17 cellular contexts compared by ENCODE assay signal in genomic region chr18:79503891-79504475, GRCh38.
DNase-seq lines count a peak whose midpoint lies in the region; ATAC-seq and TF ChIP-seq lines count a peak whose summit lies in the region.
"Had no signal": no experiment of that assay in that cellular context is flagged by ENCODE, and none has a peak within 500 bp of the region (broad histone marks: within the 10 kb centered on the region; RNA-seq: fewer than 3 reads in every experiment).

No MANE protein-coding gene starts in this region.

- peak; percentile 29 for DNase-seq in activated CD4-positive, alpha-beta memory T cell treated with anti-CD3 and anti-CD28 coated beads for 36 hours
- no peak for DNase-seq in activated CD4-positive, alpha-beta memory T cell treated with anti-CD3 and anti-CD28 coated beads, Interleukin-2, amount 10 ng/mL, durations not matched to agents 7 days and 5 days
- DNase-seq in RWPE2 (ENCODE audit: low spot score) (peak; percentile 21), smooth muscle cell (lab: John Stamatoyannopoulos, UW; ENCODE audit: unreplicated experiment) (no peak), NCI-H2029 treated with DMSO at 0.1 percent for 48 hours (lab: John Stamatoyannopoulos, UW) (no peak), vagina (ENCODE audit: extremely low spot score in 2 of 2) (no peak)
- DNase-seq in NK-92 treated with Interleukin-12 subunit alpha and Interleukin-12 subunit beta, amount 100 ng/mL, for 24 hours (lab: John Stamatoyannopoulos, UW), result no peak
- DNase-seq: central memory CD4-positive, alpha-beta T cell; DMS153; hippocampal formation; NCI-H187; NCI-H774; SIG-M5 had no signal

- H3K4me1 Mint-ChIP-seq in activated CD4-positive, alpha-beta memory T cell treated with anti-CD3 and anti-CD28 coated beads for 36 hours (ENCODE audit: low read depth), result peaks cover 62% of the 10 kb centered on the region
- H3K4me1 Mint-ChIP-seq in activated CD4-positive, alpha-beta memory T cell treated with anti-CD3 and anti-CD28 coated beads, Interleukin-2, amount 10 ng/mL, durations not matched to agents 7 days and 5 days, result peaks cover 46% of the 10 kb centered on the region
- peaks cover 49% of the 10 kb centered on the region for H3K4me1 Mint-ChIP-seq in dendritic cell treated with granulocyte-macrophage colony-stimulating factor and Interleukin-4, amounts not matched to agents 40 ng/mL and 50 ng/mL, for 4 days (ENCODE audit: low read depth)

- peaks cover 29% of the 10 kb centered on the region for H3K36me3 Mint-ChIP-seq in activated CD4-positive, alpha-beta memory T cell treated with anti-CD3 and anti-CD28 coated beads for 36 hours
- H3K36me3 Mint-ChIP-seq in activated CD4-positive, alpha-beta memory T cell treated with anti-CD3 and anti-CD28 coated beads, Interleukin-2, amount 10 ng/mL, durations not matched to agents 7 days and 5 days (ENCODE audit: low read depth), result peaks cover 18% of the 10 kb centered on the region
- H3K36me3 Mint-ChIP-seq in dendritic cell treated with granulocyte-macrophage colony-stimulating factor and Interleukin-4, amounts not matched to agents 40 ng/mL and 50 ng/mL, for 4 days (ENCODE audit: low read depth), result peaks cover 3% of the 10 kb centered on the region

- H3K27ac ChIP-seq in RWPE2 (ENCODE audit: poor library complexity, severe bottlenecking), result no peak overlapping the region
- H3K27ac ChIP-seq in smooth muscle cell (ENCODE audit: low read depth), result peak overlapping the region; percentile 36
- H3K27ac ChIP-seq in vagina, result no peak overlapping the region
- H3K27ac ChIP-seq: epithelial cell of prostate, left lung had no signal

- H3K27me3 ChIP-seq in RWPE2 (ENCODE audit: insufficient read depth, poor library complexity, severe bottlenecking), result no peaks in the 10 kb centered on the region
- no peaks in the 10 kb centered on the region for H3K27me3 ChIP-seq in smooth muscle cell (ENCODE audit: low read depth)
- H3K27me3 ChIP-seq in vagina, result no peaks in the 10 kb centered on the region
- H3K27me3 ChIP-seq: left lung had no signal

- no peaks in the 10 kb centered on the region for H4K20me1 ChIP-seq in smooth muscle cell (ENCODE audit: low read depth)

- H3K79me2 ChIP-seq in smooth muscle cell (ENCODE audit: low read depth), result no peaks in the 10 kb centered on the region

- no peak overlapping the region for H3K4me3 ChIP-seq in RWPE2 (ENCODE audit: severe bottlenecking)
- H3K4me3 ChIP-seq in smooth muscle cell, result no peak overlapping the region
- H3K4me3 ChIP-seq in vagina, result no peak overlapping the region
- H3K4me3 ChIP-seq: left lung had no signal

- H3K4me1 ChIP-seq in RWPE2 (ENCODE audit: insufficient read depth, poor library complexity, severe bottlenecking), result no peaks in the 10 kb centered on the region
- peaks cover 13% of the 10 kb centered on the region for H3K4me1 ChIP-seq in smooth muscle cell (ENCODE audit: low read depth)
- H3K4me1 ChIP-seq in vagina, result peaks cover 21% of the 10 kb centered on the region

- POLR2A ChIA-PET in activated CD4-positive, alpha-beta memory T cell treated with anti-CD3 and anti-CD28 coated beads for 36 hours (lab: Charles Lee), result interaction anchor here (1.3 to 1.9 kb wide), 3 partner anchors 13 to 109 kb away, joined by 4 to 15 read pairs (median 6); no protein-coding TSS in a partner anchor
- POLR2A ChIA-PET in activated CD4-positive, alpha-beta memory T cell treated with anti-CD3 and anti-CD28 coated beads, Interleukin-2, amount 10 ng/mL, durations not matched to agents 7 days and 5 days (lab: Charles Lee), result no interaction called here

- H3K9me3 ChIP-seq in RWPE2 (ENCODE audit: severe bottlenecking) (no peaks in the 10 kb centered on the region), smooth muscle cell (replicated peaks; ENCODE audit: low read depth) (no peaks in the 10 kb centered on the region), vagina (no peaks in the 10 kb centered on the region)

- no peak overlapping the region for H3K9ac ChIP-seq in smooth muscle cell (ENCODE audit: low read depth)

- CTCF ChIA-PET in activated CD4-positive, alpha-beta memory T cell treated with anti-CD3 and anti-CD28 coated beads for 36 hours (lab: Charles Lee), result no interaction called here
- CTCF ChIA-PET in activated CD4-positive, alpha-beta memory T cell treated with anti-CD3 and anti-CD28 coated beads, Interleukin-2, amount 10 ng/mL, durations not matched to agents 7 days and 5 days (lab: Charles Lee), result no interaction called here

- H3K27me3 Mint-ChIP-seq in activated CD4-positive, alpha-beta memory T cell treated with anti-CD3 and anti-CD28 coated beads for 36 hours, result no peaks in the 10 kb centered on the region
- H3K27me3 Mint-ChIP-seq in activated CD4-positive, alpha-beta memory T cell treated with anti-CD3 and anti-CD28 coated beads, Interleukin-2, amount 10 ng/mL, durations not matched to agents 7 days and 5 days, result no peaks in the 10 kb centered on the region
- peaks cover 14% of the 10 kb centered on the region for H3K27me3 Mint-ChIP-seq in dendritic cell treated with granulocyte-macrophage colony-stimulating factor and Interleukin-4, amounts not matched to agents 40 ng/mL and 50 ng/mL, for 4 days

- peak overlapping the region; percentile 85 for H3K27ac Mint-ChIP-seq in activated CD4-positive, alpha-beta memory T cell treated with anti-CD3 and anti-CD28 coated beads for 36 hours
- no peak overlapping the region for H3K27ac Mint-ChIP-seq in activated CD4-positive, alpha-beta memory T cell treated with anti-CD3 and anti-CD28 coated beads, Interleukin-2, amount 10 ng/mL, durations not matched to agents 7 days and 5 days
- H3K27ac Mint-ChIP-seq in dendritic cell treated with granulocyte-macrophage colony-stimulating factor and Interleukin-4, amounts not matched to agents 40 ng/mL and 50 ng/mL, for 4 days, result peak overlapping the region; percentile 72
- H3K27ac Mint-ChIP-seq: WTC11 had no signal

- peak overlapping the region; percentile 14 for H3K4me2 ChIP-seq in smooth muscle cell

- no peak for TF ChIP-seq POLR2A in vagina (IDR thresholded peaks at IDR 0.05)

- 49% methylated on average over 15 of the region's 15 CpGs for WGBS in smooth muscle cell (ENCODE audit: low lambda C conversion rate)

- intact Hi-C loops in activated CD4-positive, alpha-beta memory T cell treated with anti-CD3 and anti-CD28 coated beads for 36 hours (cut with micrococcal nuclease), result loop anchor here (1.0 kb wide), 1 partner anchor 19 kb away; no protein-coding TSS in a partner anchor
- intact Hi-C loops in dendritic cell treated with granulocyte-macrophage colony-stimulating factor and Interleukin-4, amounts not matched to agents 40 ng/mL and 50 ng/mL, for 4 days (cut with micrococcal nuclease), result no loop called here
- intact Hi-C loops in vagina (cut with DNase I), result no loop called here

- no peak overlapping the region for H2AFZ ChIP-seq in smooth muscle cell (ENCODE audit: low read depth)

- H3K9me3 Mint-ChIP-seq in activated CD4-positive, alpha-beta memory T cell treated with anti-CD3 and anti-CD28 coated beads for 36 hours, result peaks cover 17% of the 10 kb centered on the region
- H3K9me3 Mint-ChIP-seq in activated CD4-positive, alpha-beta memory T cell treated with anti-CD3 and anti-CD28 coated beads, Interleukin-2, amount 10 ng/mL, durations not matched to agents 7 days and 5 days, result peaks cover 18% of the 10 kb centered on the region
- peaks cover 17% of the 10 kb centered on the region for H3K9me3 Mint-ChIP-seq in dendritic cell treated with granulocyte-macrophage colony-stimulating factor and Interleukin-4, amounts not matched to agents 40 ng/mL and 50 ng/mL, for 4 days

- H3K36me3 ChIP-seq in RWPE2 (ENCODE audit: low read depth) (no peaks in the 10 kb centered on the region), smooth muscle cell (ENCODE audit: low read depth) (peaks cover 1% of the 10 kb centered on the region), vagina (no peaks in the 10 kb centered on the region)
- H3K36me3 ChIP-seq: left lung had no signal

- H3K4me3 Mint-ChIP-seq in activated CD4-positive, alpha-beta memory T cell treated with anti-CD3 and anti-CD28 coated beads for 36 hours, result no peak overlapping the region
- H3K4me3 Mint-ChIP-seq in activated CD4-positive, alpha-beta memory T cell treated with anti-CD3 and anti-CD28 coated beads, Interleukin-2, amount 10 ng/mL, durations not matched to agents 7 days and 5 days, result no peak overlapping the region
- H3K4me3 Mint-ChIP-seq in dendritic cell treated with granulocyte-macrophage colony-stimulating factor and Interleukin-4, amounts not matched to agents 40 ng/mL and 50 ng/mL, for 4 days, result no peak overlapping the region
- H3K4me3 Mint-ChIP-seq: WTC11 had no signal

- TF ChIP-seq CTCF in RWPE2 (IDR thresholded peaks at IDR 0.05; ENCODE audit: poor library complexity, severe bottlenecking), result no peak
- no peak for TF ChIP-seq CTCF in smooth muscle cell (IDR thresholded peaks at IDR 0.05; ENCODE audit: borderline replicate concordance, insufficient read depth, poor library complexity, severe bottlenecking)
- TF ChIP-seq CTCF in vagina (IDR thresholded peaks at IDR 0.05), result no peak

- no peak for ATAC-seq in RWPE2 (ENCODE audit: low read depth)
- ATAC-seq: left lung, WTC11 had no signal

- H3F3A ChIP-seq in smooth muscle cell (ENCODE audit: low read depth), result peaks cover 5% of the 10 kb centered on the region

Comparison
In these comparisons a context has a peak if more than half of its experiments do, and no peak if none do; other contexts are left out.
1. DNase-seq: peak in activated CD4-positive, alpha-beta memory T cell treated with anti-CD3 and anti-CD28 coated beads for 36 hours (single experiment) and RWPE2 (single experiment); none in activated CD4-positive, alpha-beta memory T cell treated with anti-CD3 and anti-CD28 coated beads, Interleukin-2, amount 10 ng/mL, durations not matched to agents 7 days and 5 days (single experiment), smooth muscle cell (single experiment), NCI-H2029 treated with DMSO at 0.1 percent for 48 hours (single experiment), vagina (0 of 2) and NK-92 treated with Interleukin-12 subunit alpha and Interleukin-12 subunit beta, amount 100 ng/mL, for 24 hours (single experiment).